Comparison of ENCODE assay signal across 8 cellular contexts in the genomic region with DNA sequence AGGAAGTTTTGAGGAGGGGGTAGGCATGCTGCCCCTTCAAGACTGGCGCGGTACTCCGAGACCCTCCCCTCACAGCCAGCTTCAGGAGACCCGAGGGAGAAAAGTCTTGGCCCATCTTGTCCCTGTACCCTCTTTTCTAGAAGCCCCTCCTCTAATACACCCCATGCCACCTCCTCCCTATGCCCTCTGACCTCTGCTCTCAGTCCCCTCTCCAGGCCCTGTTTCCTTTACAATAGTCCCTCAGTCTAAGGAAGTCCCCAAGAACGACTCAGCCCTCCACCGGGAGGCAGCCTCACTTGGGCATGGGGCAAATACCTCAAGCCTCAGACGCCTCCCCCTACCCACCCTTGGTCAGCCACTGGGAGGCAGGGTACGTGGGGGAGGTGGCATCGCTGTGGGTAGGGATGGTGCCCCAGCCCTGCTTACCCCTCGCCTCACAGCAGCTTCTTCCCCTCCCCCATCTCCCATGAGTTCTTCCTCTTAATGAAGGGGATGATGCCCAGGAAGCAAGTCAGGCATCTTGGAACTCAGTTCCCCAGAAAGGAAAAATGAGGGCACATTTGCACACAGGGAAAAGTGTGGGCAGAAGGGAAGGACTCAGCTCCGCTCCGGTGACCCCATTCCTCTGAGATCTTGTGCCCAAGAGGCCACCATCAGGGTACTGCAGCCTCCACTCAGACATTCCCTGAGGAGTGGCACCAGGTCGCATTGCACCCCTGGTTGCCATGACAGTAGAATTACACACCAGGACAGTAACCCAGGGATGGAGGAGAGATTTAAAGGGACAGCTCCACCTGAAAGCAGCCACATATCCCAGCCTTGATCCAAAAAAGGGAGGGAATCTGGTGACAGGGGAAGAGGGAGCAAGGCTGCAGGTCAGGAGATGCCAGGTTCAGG. TPM values are rescaled to one million over a fixed set of nuclear protein-coding genes. Genes with fewer than 3 reads are reported as not detected.
DNase-seq lines count a peak whose midpoint lies in the region; ATAC-seq, FAIRE-seq and TF ChIP-seq lines count a peak whose summit lies in the region.

No MANE protein-coding gene starts in this region.

- ATAC-seq in HG03025 (IDR thresholded peaks at IDR 0.05; ENCODE audit: low FRiP score, unreplicated experiment) (peak; percentile 7), K562 (0 out of 3 replicates have a peak, but pooled peaks have one; percentile 7), GM21528 (IDR thresholded peaks at IDR 0.05; ENCODE audit: low FRiP score, unreplicated experiment) (no peak), HG03520 (IDR thresholded peaks at IDR 0.05; ENCODE audit: unreplicated experiment) (no peak)

- no peak for FAIRE-seq in K562 (lab: Jason Lieb, UNC)

- no peak for TF ChIP-seq POLR2A in K562 (conservative IDR thresholded peaks at IDR 0.05)

- intact Hi-C loops in K562 (cut with micrococcal nuclease) = no loop called here

- TF ChIP-seq RAD21 in K562 (CRISPR knock-in tag; conservative IDR thresholded peaks at IDR 0.05 in 1 of 2, IDR thresholded peaks at IDR 0.05 in 1 of 2) = no peak

- H3K27me3 ChIP-seq in K562 (ENCODE audit: control insufficient read depth in 2 of 2, insufficient read depth in 2 of 2, low read length in 2 of 2) (peaks cover 3 to 41% of the 10 kb centered on the region in 2 experiments; a peak in 3 of 5 replicates), mucosa of stomach (ENCODE audit: control insufficient read depth, insufficient read depth, low read length) (peaks cover 32% of the 10 kb centered on the region)

- H3K36me3 ChIP-seq in K562 (ENCODE audit: control insufficient read depth, insufficient read depth, low read length) (no peaks in the 10 kb centered on the region), mucosa of stomach (ENCODE audit: control insufficient read depth, insufficient read depth, low read length) (no peaks in the 10 kb centered on the region)

- no peak for DNase-seq in AG04449 (ENCODE audit: low read depth, low spot score)
- no peak for DNase-seq in K562 (ENCODE audit: extremely low read depth in 1 of 4, low spot score in 3 of 4)
- no peak for DNase-seq in DMS153 (lab: John Stamatoyannopoulos, UW)
- DNase-seq in midbrain (lab: John Stamatoyannopoulos, UW) = no peak

- TF ChIP-seq EP300 in K562 (IDR thresholded peaks at IDR 0.05; ENCODE audit: low read length) = no peak

- H3K79me2 ChIP-seq in K562 (ENCODE audit: control insufficient read depth, insufficient read depth, low read length) = no peaks in the 10 kb centered on the region

- no peak overlapping the region for H3K27ac ChIP-seq in K562 (ENCODE audit: extremely low read depth, low read depth, low read length)

- CTCF ChIA-PET in AG04449 (lab: Yijun Ruan, JAX) (interaction anchor here (0.8 to 9.5 kb wide), 3 partner anchors 9 to 22 kb away, joined by 3 to 99 read pairs (median 34); no protein-coding TSS in a partner anchor), K562 (lab: Yijun Ruan, JAX; ENCODE audit: low intra/inter-chr PET ratio) (no interaction called here)

- POLR2A ChIA-PET in AG04449 (lab: Yijun Ruan, JAX) = no interaction called here
- POLR2A ChIA-PET in K562 (lab: Yijun Ruan, JAX) = interaction anchor here (0.6 to 1.1 kb wide), 5 partner anchors 9 to 292 kb away, joined by 3 to 4 read pairs (median 3); no protein-coding TSS in a partner anchor

- 0 out of 2 replicates have a peak, but pooled peaks cover 3% of the 10 kb centered on the region for H4K20me1 ChIP-seq in K562 (replicated peaks; ENCODE audit: control insufficient read depth, insufficient read depth, low read length)

- peaks cover 4 to 15% of the 10 kb centered on the region in 2 experiments; a peak in 3 of 5 replicates for H3K4me1 ChIP-seq in K562 (replicated peaks in 1 of 2; ENCODE audit: control insufficient read depth in 2 of 2, insufficient read depth in 2 of 2, low read length in 2 of 2)
- peaks cover 19% of the 10 kb centered on the region for H3K4me1 ChIP-seq in mucosa of stomach (ENCODE audit: control insufficient read depth, insufficient read depth, low read length)

- TF ChIP-seq CTCF in AG04449 (IDR thresholded peaks at IDR 0.05; ENCODE audit: insufficient read depth, low read length, missing control alignments) = no peak
- no peak for TF ChIP-seq CTCF in K562 (IDR thresholded peaks at IDR 0.05 in 2 of 3, conservative IDR thresholded peaks at IDR 0.05 in 1 of 3; ENCODE audit: insufficient read depth in 2 of 3, low read depth in 1 of 3, low read length in 3 of 3)

- H3K9ac ChIP-seq in K562 (ENCODE audit: insufficient read depth in 1 of 2, low read depth in 2 of 2, low read length in 2 of 2) = no peak overlapping the region; a peak in 1 of 4 replicates
- peak overlapping the region; percentile 45 for H3K9ac ChIP-seq in mucosa of stomach (ENCODE audit: low read length)

- WGBS in K562 (ENCODE audit: insufficient coverage, low coverage, missing lambda C conversion rate) = 10% methylated on average over 13 of the region's 13 CpGs

- H3K9me1 ChIP-seq in K562 (ENCODE audit: control insufficient read depth, insufficient read depth, low read length) = peaks cover 4% of the 10 kb centered on the region

- in situ Hi-C loops in K562 (cut with MboI) = no loop called here

- H3K4me2 ChIP-seq in K562 (ENCODE audit: insufficient read depth, low read length) = peak overlapping the region; percentile 68

- peak overlapping the region; percentile 65 for H2AFZ ChIP-seq in K562 (ENCODE audit: low read depth, low read length)

- H3K9me3 ChIP-seq in K562 (replicated peaks; ENCODE audit: control insufficient read depth, insufficient read depth, low read depth, low read length) (no peaks in the 10 kb centered on the region), mucosa of stomach (ENCODE audit: control insufficient read depth, low read length) (no peaks in the 10 kb centered on the region)

- H3K4me3 ChIP-seq in AG04449 (ENCODE audit: low read depth, low read length) (peak overlapping the region; percentile 62), K562 (peak overlapping the region; percentile 28), mucosa of stomach (ENCODE audit: low read length) (peak overlapping the region; percentile 18)

- no TSS peak for BruUV-seq in K562 (replicated peaks; lab: Mats Ljungman, UMichigan)

RNA-seq across cellular contexts. Expression of a gene that starts 6.2 kb away (rescaled TPM):
- total RNA-seq in K562 (2011; cell fraction: chromatin; rRNA removed; ENCODE audit: low replicate concordance) = 0.30 and 1.5 TPM in 2 replicates
- 1.2 and 1.8 TPM in 2 replicates for total RNA-seq in K562 (2011; cell fraction: nucleolus; rRNA removed)
- total RNA-seq in K562 (2011; cell fraction: nucleoplasm; rRNA removed) = 0.66 and 0.99 TPM in 2 replicates
- total RNA-seq in K562 (2014; rRNA removed) (0.14 and 0.41 TPM in 2 replicates), K562 (2014; rRNA removed; fragmentation: Illumina TruSeq; extraction: Trizol) (0.35 and 0.44 TPM in 2 replicates), K562 (2015; rRNA removed; fragmentation: Illumina TruSeq; extraction: Trizol) (0.26 and 0.33 TPM in 2 replicates), K562 (2021) (0.45 and 0.53 TPM in 2 replicates)
- polyA plus RNA-seq in K562 (2011; rRNA removed) (1.0 and 1.2 TPM in 2 replicates), K562 (2014; fragmentation: Illumina TruSeq; extraction: Trizol) (0.24 and 0.28 TPM in 2 replicates), K562 (2014; fragmentation: Nextera tagmentation; extraction: Ambion mirVana) (under 1 TPM; 0.04 TPM), K562 (2014; rRNA removed) (0.12 and 0.39 TPM in 2 replicates)
- 1.3 and 1.5 TPM in 2 replicates for polyA plus RNA-seq in K562 (2011; cell fraction: cytosol; rRNA removed)
- polyA plus RNA-seq in K562 (2011; cell fraction: nucleus; rRNA removed) = 1.4 and 1.6 TPM in 2 replicates
- polyA plus RNA-seq in K562 (2012) = 0.19 and 0.34 TPM in 2 replicates
- 0.99 and 1.5 TPM in 2 replicates for polyA minus RNA-seq in K562 (2011; rRNA and poly(A)+ RNA removed)
- polyA minus RNA-seq in K562 (2011; cell fraction: cytosol; rRNA and poly(A)+ RNA removed) = 1.2 and 1.3 TPM in 2 replicates
- polyA minus RNA-seq in K562 (2011; cell fraction: nucleus; rRNA and poly(A)+ RNA removed) = 0.89 and 1.9 TPM in 2 replicates

RNA-seq across cellular contexts. Expression of a gene that starts 41.2 kb away (rescaled TPM):
- not detected in 2 replicates for total RNA-seq in K562 (2011; cell fraction: chromatin; rRNA removed; ENCODE audit: low replicate concordance)
- not detected in 2 replicates for total RNA-seq in K562 (2011; cell fraction: nucleolus; rRNA removed)
- not detected in 2 replicates for total RNA-seq in K562 (2011; cell fraction: nucleoplasm; rRNA removed)
- total RNA-seq in K562 (2014; rRNA removed) = not detected in 2 replicates
- not detected in 2 replicates for total RNA-seq in K562 (2014; rRNA removed; fragmentation: Illumina TruSeq; extraction: Trizol)
- total RNA-seq in K562 (2015; rRNA removed; fragmentation: Illumina TruSeq; extraction: Trizol) = not detected in 2 replicates
- not detected in 2 replicates for total RNA-seq in K562 (2021)
- not detected in 2 replicates for polyA plus RNA-seq in K562 (2011; rRNA removed)
- not detected in 2 replicates for polyA plus RNA-seq in K562 (2011; cell fraction: cytosol; rRNA removed)
- polyA plus RNA-seq in K562 (2011; cell fraction: nucleus; rRNA removed) = not detected in 2 replicates
- not detected in 2 replicates for polyA plus RNA-seq in K562 (2012)
- not detected in 2 replicates for polyA plus RNA-seq in K562 (2014; fragmentation: Illumina TruSeq; extraction: Trizol)
- polyA plus RNA-seq in K562 (2014; fragmentation: Nextera tagmentation; extraction: Ambion mirVana) = not detected
- 1.9 TPM in 1 of 2 replicates, not detected in the other for polyA plus RNA-seq in K562 (2014; rRNA removed)
- not detected in 2 replicates for polyA minus RNA-seq in K562 (2011; rRNA and poly(A)+ RNA removed)
- polyA minus RNA-seq in K562 (2011; cell fraction: cytosol; rRNA and poly(A)+ RNA removed) = not detected in 2 replicates
- not detected in 2 replicates for polyA minus RNA-seq in K562 (2011; cell fraction: nucleus; rRNA and poly(A)+ RNA removed)

RNA-seq across cellular contexts. Expression of a gene that starts 52.6 kb away (rescaled TPM):
- total RNA-seq in K562 (2011; cell fraction: chromatin; rRNA removed; ENCODE audit: low replicate concordance) = not detected in 2 replicates
- total RNA-seq in K562 (2011; cell fraction: nucleolus; rRNA removed) = not detected in 2 replicates
- not detected in 2 replicates for total RNA-seq in K562 (2011; cell fraction: nucleoplasm; rRNA removed)
- total RNA-seq in K562 (2014; rRNA removed) (not detected in 2 replicates), K562 (2014; rRNA removed; fragmentation: Illumina TruSeq; extraction: Trizol) (not detected in 2 replicates), K562 (2015; rRNA removed; fragmentation: Illumina TruSeq; extraction: Trizol) (not detected in 2 replicates), K562 (2021) (not detected in 2 replicates)
- polyA plus RNA-seq in K562 (2011; rRNA removed) (0.09 TPM in 1 of 2 replicates, not detected in the other), K562 (2014; fragmentation: Illumina TruSeq; extraction: Trizol) (not detected in 2 replicates), K562 (2014; fragmentation: Nextera tagmentation; extraction: Ambion mirVana) (not detected), K562 (2014; rRNA removed) (not detected in 2 replicates)
- polyA plus RNA-seq in K562 (2011; cell fraction: cytosol; rRNA removed) = 0.27 TPM in 1 of 2 replicates, not detected in the other
- polyA plus RNA-seq in K562 (2011; cell fraction: nucleus; rRNA removed) = 0.17 and 0.24 TPM in 2 replicates
- not detected in 2 replicates for polyA plus RNA-seq in K562 (2012)
- polyA minus RNA-seq in K562 (2011; rRNA and poly(A)+ RNA removed) = not detected in 2 replicates
- not detected in 2 replicates for polyA minus RNA-seq in K562 (2011; cell fraction: cytosol; rRNA and poly(A)+ RNA removed)
- polyA minus RNA-seq in K562 (2011; cell fraction: nucleus; rRNA and poly(A)+ RNA removed) = not detected in 2 replicates

RNA-seq across cellular contexts. Expression of a gene that starts 54.1 kb away (rescaled TPM):
- total RNA-seq in K562 (2011; cell fraction: chromatin; rRNA removed; ENCODE audit: low replicate concordance) = not detected in 2 replicates
- total RNA-seq in K562 (2011; cell fraction: nucleolus; rRNA removed) = not detected in 2 replicates
- total RNA-seq in K562 (2011; cell fraction: nucleoplasm; rRNA removed) = not detected in 2 replicates
- total RNA-seq in K562 (2014; rRNA removed) (not detected in 2 replicates), K562 (2014; rRNA removed; fragmentation: Illumina TruSeq; extraction: Trizol) (not detected in 2 replicates), K562 (2015; rRNA removed; fragmentation: Illumina TruSeq; extraction: Trizol) (not detected in 2 replicates), K562 (2021) (not detected in 2 replicates)
- polyA plus RNA-seq in K562 (2011; rRNA removed) (not detected in 2 replicates), K562 (2014; fragmentation: Illumina TruSeq; extraction: Trizol) (not detected in 2 replicates), K562 (2014; fragmentation: Nextera tagmentation; extraction: Ambion mirVana) (not detected), K562 (2014; rRNA removed) (not detected in 2 replicates)
- not detected in 2 replicates for polyA plus RNA-seq in K562 (2011; cell fraction: cytosol; rRNA removed)
- polyA plus RNA-seq in K562 (2011; cell fraction: nucleus; rRNA removed) = not detected in 2 replicates
- polyA plus RNA-seq in K562 (2012) = not detected in 2 replicates
- polyA minus RNA-seq in K562 (2011; rRNA and poly(A)+ RNA removed) = not detected in 2 replicates
- polyA minus RNA-seq in K562 (2011; cell fraction: cytosol; rRNA and poly(A)+ RNA removed) = not detected in 2 replicates
- polyA minus RNA-seq in K562 (2011; cell fraction: nucleus; rRNA and poly(A)+ RNA removed) = not detected in 2 replicates

Comparison
In these comparisons a context has a peak if more than half of its experiments do, and no peak if none do; other contexts are left out.
1. ATAC-seq: peak in HG03025 (single experiment) and K562 (single experiment); none in GM21528 (single experiment) and HG03520 (single experiment).
2. Peak in every context shown above with its lines, with median percentiles within 50 percentile points of each other: H3K4me3 ChIP-seq.